11 cellular contexts compared by ENCODE assay signal in genomic region chr12:49320411-49321103, GRCh38. TPM values are rescaled to one million over a fixed set of nuclear protein-coding genes. Genes with fewer than 3 reads are reported as not detected.
"Had no signal": no experiment of that assay in that cellular context is flagged by ENCODE, and none has a peak within 500 bp of the region (broad histone marks: within the 10 kb centered on the region; RNA-seq: fewer than 3 reads in every experiment).

No MANE protein-coding gene starts in this region.

RNA-seq across cellular contexts. Expression of gene TROAP, which starts 2.5 kb away (rescaled TPM):
- total RNA-seq: ascending aorta had no signal

RNA-seq across cellular contexts. Expression of gene C1QL4, which starts 16.4 kb away (rescaled TPM):
- total RNA-seq: activated CD4-positive, alpha-beta memory T cell treated with anti-CD3 and anti-CD28 coated beads, Interleukin-2, amount 10 ng/mL, durations not matched to agents 7 days and 5 days; activated CD4-positive, alpha-beta T cell treated with anti-CD3 and anti-CD28 coated beads for 36 hours; ascending aorta; left lobe of liver; lung; right atrium auricular region; skeletal muscle tissue; transverse colon had no signal
- polyA plus RNA-seq: adipose tissue, esophagus had no signal

RNA-seq across cellular contexts. Expression of gene PRPH, which starts 25.6 kb away (rescaled TPM):
- total RNA-seq: activated CD4-positive, alpha-beta T cell treated with anti-CD3 and anti-CD28 coated beads for 36 hours; ascending aorta; left lobe of liver; SK-MEL-5 had no signal

RNA-seq across cellular contexts. Expression of gene DNAJC22, which starts 26.1 kb away (rescaled TPM):
- total RNA-seq: ascending aorta, skeletal muscle tissue had no signal
